ENCODE assay signal across 8 cellular contexts in the genomic region with DNA sequence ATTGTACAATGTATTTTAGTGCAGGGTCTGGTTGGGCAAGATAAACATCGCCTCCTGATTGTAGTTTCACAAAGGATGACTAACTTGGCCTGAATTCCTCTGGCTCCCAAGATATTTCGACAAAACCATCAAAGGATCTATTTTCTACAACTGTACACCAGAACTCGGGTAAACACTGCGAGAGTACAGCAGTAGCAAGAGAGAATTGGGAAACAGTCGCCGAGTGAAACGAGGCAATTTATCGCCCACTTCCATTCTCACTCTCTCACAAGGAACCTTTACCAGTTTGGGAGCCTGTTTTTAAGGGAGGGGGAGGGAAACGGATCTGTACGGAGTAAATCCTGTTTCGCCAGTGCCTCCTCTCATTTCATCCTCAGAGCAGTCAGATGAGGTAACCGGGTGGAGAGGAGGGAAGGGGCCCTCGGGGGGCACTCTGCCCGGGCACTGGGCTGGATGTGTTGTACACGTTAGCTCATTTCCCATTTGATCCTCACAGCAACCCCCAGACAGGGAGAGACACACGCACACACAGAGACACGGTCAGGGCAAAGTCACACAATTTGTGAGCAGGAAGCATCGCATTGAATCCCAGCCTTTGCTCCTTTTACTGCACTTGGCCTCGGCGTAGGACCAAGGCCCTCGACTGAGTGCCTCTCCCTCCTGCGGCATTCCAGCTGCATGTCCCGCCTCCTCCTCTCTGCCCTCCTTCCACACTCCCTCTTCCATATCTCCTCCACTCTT.
DNase-seq lines count a peak whose midpoint lies in the region; ATAC-seq and TF ChIP-seq lines count a peak whose summit lies in the region.

No MANE protein-coding gene starts in this region.

- ATAC-seq in aorta (ENCODE audit: low FRiP score) (peak; percentile 19), GM18870 (IDR thresholded peaks at IDR 0.05; ENCODE audit: unreplicated experiment) (no peak), GM18520 (IDR thresholded peaks at IDR 0.05; ENCODE audit: unreplicated experiment) (no peak)

- H3K79me1 ChIP-seq in mesendoderm (ENCODE audit: low read length): no peaks in the 10 kb centered on the region

- DNase-seq in AG08396 (ENCODE audit: low spot score) (peak; percentile 71), NCI-H226 (peak; percentile 73), colonic mucosa (peak; percentile 81), mesendoderm (peak; percentile 55), aorta (peak in 1 of 2 donors; percentile 53), NCI-H774 (lab: John Stamatoyannopoulos, UW) (no peak)

- H3K4me3 ChIP-seq in colonic mucosa (no peak overlapping the region), mesendoderm (ENCODE audit: low read length) (no peak overlapping the region), aorta (ENCODE audit: low read length in 2 of 2) (no peak overlapping the region)

- no peaks in the 10 kb centered on the region for H3K27me3 ChIP-seq in colonic mucosa
- no peaks in the 10 kb centered on the region for H3K27me3 ChIP-seq in mesendoderm (ENCODE audit: insufficient read depth, low read length, poor library complexity)
- no peaks in the 10 kb centered on the region for H3K27me3 ChIP-seq in aorta (ENCODE audit: control insufficient read depth in 1 of 2, insufficient read depth in 2 of 2, low read length in 1 of 2)

- H4K5ac ChIP-seq in mesendoderm (ENCODE audit: low read length): peak overlapping the region; percentile 47

- no peaks in the 10 kb centered on the region for H3K79me2 ChIP-seq in mesendoderm (ENCODE audit: control insufficient read depth, insufficient read depth, low read length)

- no peaks in the 10 kb centered on the region for H3K9me3 ChIP-seq in colonic mucosa
- no peaks in the 10 kb centered on the region for H3K9me3 ChIP-seq in aorta (ENCODE audit: control insufficient read depth, low read length)

- H3K9ac ChIP-seq in colonic mucosa (ENCODE audit: low read depth in 2 of 2, low read length in 2 of 2) (peak overlapping the region; percentile 27 to 76), mesendoderm (ENCODE audit: low read length) (no peak overlapping the region)

- H2BK120ac ChIP-seq in mesendoderm (ENCODE audit: low read depth, low read length): no peak overlapping the region

- intact Hi-C loops in colonic mucosa (cut with DNase I): no loop called here
- intact Hi-C loops in aorta (cut with DNase I): no loop called here

- H3K4me1 ChIP-seq in colonic mucosa (no peaks in the 10 kb centered on the region), mesendoderm (ENCODE audit: control insufficient read depth, low read depth, low read length) (peaks cover 10% of the 10 kb centered on the region), aorta (ENCODE audit: control insufficient read depth in 1 of 2, insufficient read depth in 2 of 2, low read length in 2 of 2) (peaks cover 0 to 4% of the 10 kb centered on the region in 2 donors)

- H2BK15ac ChIP-seq in mesendoderm (replicated peaks; ENCODE audit: low read depth): no peak overlapping the region

- peak overlapping the region; percentile 79 for H3K56ac ChIP-seq in mesendoderm (ENCODE audit: low read length)

- H4K8ac ChIP-seq in mesendoderm (ENCODE audit: low read depth, low read length): no peak overlapping the region

- H2BK5ac ChIP-seq in mesendoderm (ENCODE audit: low read length): peak overlapping the region; percentile 13

- H3K27ac ChIP-seq in colonic mucosa (peak overlapping the region; percentile 77), mesendoderm (ENCODE audit: low read depth, low read length) (no peak overlapping the region), aorta (ENCODE audit: low read depth in 1 of 2, low read length in 2 of 2) (no peak overlapping the region)

- no peak overlapping the region for H3K4ac ChIP-seq in mesendoderm (ENCODE audit: low read depth, low read length)

- H3K36me3 ChIP-seq in colonic mucosa (no peaks in the 10 kb centered on the region), mesendoderm (ENCODE audit: control insufficient read depth, insufficient read depth, low read length) (no peaks in the 10 kb centered on the region), aorta (ENCODE audit: control insufficient read depth in 1 of 2, insufficient read depth in 2 of 2, low read length in 1 of 2) (no peaks in the 10 kb centered on the region)

- WGBS in mesendoderm (ENCODE audit: extremely low coverage, insufficient coverage, low lambda C conversion rate): no CpG with 5 or more reads among the region's 23 CpGs
- WGBS in aorta, 2 donors: 63 to 69% methylated on average over 23 of the region's 23 CpGs

- no peak overlapping the region for H3K18ac ChIP-seq in mesendoderm (ENCODE audit: low read length)

- H3K23ac ChIP-seq in mesendoderm (ENCODE audit: low read length): no peak overlapping the region

- TF ChIP-seq CTCF in colonic mucosa (IDR thresholded peaks at IDR 0.05): no peak

- no peak overlapping the region for H2AK5ac ChIP-seq in mesendoderm (ENCODE audit: low read length)

- H3K4me2 ChIP-seq in mesendoderm (ENCODE audit: low read length): no peak overlapping the region
